ENCODE assay signal across 11 cellular contexts in genomic region chr3:144429719-144430121, GRCh38.
A peak's percentile ranks its signal among the peaks of the same experiment; 100 is the strongest.
DNase-seq lines count a peak whose midpoint lies in the region; ATAC-seq lines count a peak whose summit lies in the region.
"Had no signal": no experiment of that assay in that cellular context is flagged by ENCODE, and none has a peak within 500 bp of the region (broad histone marks: within the 10 kb centered on the region; RNA-seq: fewer than 3 reads in every experiment).

No MANE protein-coding gene starts in this region.

- DNase-seq in fibroblast of gingiva (ENCODE audit: low read depth) (peak; percentile 54), left cardiac atrium (no peak), DMS153 treated with DMSO at 0.1 percent for 48 hours (lab: John Stamatoyannopoulos, UW; ENCODE audit: unreplicated experiment) (no peak)
- no peak for DNase-seq in activated naive CD4-positive, alpha-beta T cell treated with anti-CD3 and anti-CD28 coated beads, Interleukin-2, amount 50 U/mL, for 16 hours
- DNase-seq in activated T-cell treated with anti-CD3 and anti-CD28 coated beads, Interleukin-2, amount 50 U/mL, for 48 hours = no peak
- DNase-seq: gastrocnemius medialis, NCI-H187 treated with DMSO at 0.1 percent for 48 hours had no signal

- intact Hi-C loops in left cardiac atrium (cut with DNase I) = no loop called here

- ATAC-seq in GM18520 (IDR thresholded peaks at IDR 0.05; ENCODE audit: unreplicated experiment) (peak; percentile 85), GM21619 (IDR thresholded peaks at IDR 0.05; ENCODE audit: unreplicated experiment) (peak; percentile 74), HG03159 (IDR thresholded peaks at IDR 0.05; ENCODE audit: unreplicated experiment) (peak; percentile 84), left cardiac atrium (no peak)
- ATAC-seq: gastrocnemius medialis, HCT116 had no signal

Comparison
In these comparisons a context has a peak if more than half of its experiments do, and no peak if none do; other contexts are left out.
1. ATAC-seq: peak in GM18520 (single experiment), GM21619 (single experiment) and HG03159 (single experiment); none in left cardiac atrium (0 of 2).